Comparison of ENCODE assay signal across 16 cellular contexts in genomic region chr7:6402041-6402440, GRCh38.
"Had no signal": no experiment of that assay in that cellular context is flagged by ENCODE, and none has a peak within 500 bp of the region (broad histone marks: within the 10 kb centered on the region; RNA-seq: fewer than 3 reads in every experiment).

No MANE protein-coding gene starts in this region.

- DNase-seq: activated CD4-positive, alpha-beta T cell treated with anti-CD3 and anti-CD28 coated beads for 1 hour; activated CD8-positive, alpha-beta memory T cell treated with anti-CD3 and anti-CD28 coated beads for 24 hours; activated CD8-positive, alpha-beta memory T cell treated with anti-CD3 and anti-CD28 coated beads, Interleukin-2, amount 50 U/mL, for 48 hours; activated gamma-delta T cell treated with Interleukin-2 at 50 U/mL for 16 hours; heart left ventricle; left ventricle myocardium superior; mesendoderm; natural killer cell; stimulated activated CD4-positive, alpha-beta T cell treated with anti-CD3 and anti-CD28 coated beads, Interleukin-1b, Interleukin-23, amount 100 ng/mL, for 48 hours; stimulated activated CD8-positive, alpha-beta memory T cell treated with anti-CD3 and anti-CD28 coated beads, Interleukin-4, amount 100 ng/mL, for 48 hours; stimulated activated naive CD4-positive, alpha-beta T cell; SW 1271; T-helper 2 cell had no signal

- H3K9me3 Mint-ChIP-seq: natural killer cell had no signal

- H3K27me3 Mint-ChIP-seq: activated naive CD8-positive, alpha-beta T cell had no signal

- H3K9me3 ChIP-seq: gastroesophageal sphincter, heart left ventricle had no signal

- H3K27ac ChIP-seq: gastroesophageal sphincter, heart left ventricle had no signal

- H3K27ac Mint-ChIP-seq: activated naive CD8-positive, alpha-beta T cell had no signal

- H3K4me3 Mint-ChIP-seq: activated naive CD8-positive, alpha-beta T cell; natural killer cell had no signal

- H3K27me3 ChIP-seq: gastroesophageal sphincter, heart left ventricle had no signal

- H3K4me3 ChIP-seq: gastroesophageal sphincter, heart left ventricle had no signal

- ATAC-seq: esophagus mucosa, gastroesophageal sphincter, heart left ventricle, left ventricle myocardium superior, natural killer cell had no signal
